ENCODE assay signal across 8 cellular contexts in genomic region chr2:69082430-69082997, GRCh38.
DNase-seq lines count a peak whose midpoint lies in the region; ATAC-seq and TF ChIP-seq lines count a peak whose summit lies in the region.

No MANE protein-coding gene starts in this region.

- DNase-seq in RWPE1 (ENCODE audit: low spot score) (peak; percentile 70), fibroblast of the aortic adventitia (ENCODE audit: low read depth) (peak; percentile 53), sciatic nerve (ENCODE audit: low spot score) (peak; percentile 68), NK-92 (lab: John Stamatoyannopoulos, UW; ENCODE audit: unreplicated experiment) (no peak)
- no peak for DNase-seq in stimulated activated CD4-positive, alpha-beta T cell treated with anti-CD3 and anti-CD28 coated beads, Interleukin-4, amount 100 ng/mL, for 1 hour

- POLR2A ChIA-PET in RWPE1 (lab: Yijun Ruan, JAX; ENCODE audit: low non-redundant PET), result no interaction called here

- CTCF ChIA-PET in RWPE1 (lab: Yijun Ruan, JAX), result interaction anchor here (0.6 kb wide), 3 partner anchors 56 to 1956 kb away, joined by 3 read pairs; no protein-coding TSS in a partner anchor

- peak; percentile 57 for ATAC-seq in GM19397 (IDR thresholded peaks at IDR 0.05; ENCODE audit: unreplicated experiment)
- ATAC-seq in sciatic nerve, result no peak
- no peak for ATAC-seq in GM19452 (IDR thresholded peaks at IDR 0.05; ENCODE audit: unreplicated experiment)
- ATAC-seq in HG02588 (IDR thresholded peaks at IDR 0.05; ENCODE audit: unreplicated experiment), result no peak

- TF ChIP-seq CTCF in RWPE1 (conservative IDR thresholded peaks at IDR 0.05; ENCODE audit: low read depth) (no peak), fibroblast of the aortic adventitia (IDR thresholded peaks at IDR 0.05; ENCODE audit: insufficient read depth, low read length) (no peak)

- intact Hi-C loops in sciatic nerve (cut with DNase I), result no loop called here

- H3K4me3 ChIP-seq in fibroblast of the aortic adventitia (ENCODE audit: low read depth, low read length), result no peak overlapping the region

- H3K27ac ChIP-seq in RWPE1, result peak overlapping the region; percentile 72

Comparison
In these comparisons a context has a peak if more than half of its experiments do, and no peak if none do; other contexts are left out.
1. DNase-seq: peak in RWPE1 (single experiment), fibroblast of the aortic adventitia (single experiment) and sciatic nerve (single experiment); none in stimulated activated CD4-positive, alpha-beta T cell treated with anti-CD3 and anti-CD28 coated beads, Interleukin-4, amount 100 ng/mL, for 1 hour (single experiment) and NK-92 (single experiment).